22 cellular contexts compared by ENCODE assay signal in genomic region chr6:147909645-147910044, GRCh38.
DNase-seq lines count a peak whose midpoint lies in the region; ATAC-seq and TF ChIP-seq lines count a peak whose summit lies in the region.
"Had no signal": no experiment of that assay in that cellular context is flagged by ENCODE, and none has a peak within 500 bp of the region (broad histone marks: within the 10 kb centered on the region; RNA-seq: fewer than 3 reads in every experiment).

No MANE protein-coding gene starts in this region.

- H3K27ac Mint-ChIP-seq in nephron progenitor cell (peak overlapping the region; percentile 24), mesothelial cell of epicardium (no peak overlapping the region)
- H3K27ac Mint-ChIP-seq: CD8-positive, alpha-beta memory T cell; stimulated activated memory B cell treated with anti-CD40 and anti-IgM and Interleukin-4, amounts not matched to agents 10 μg/mL and 1 μg/mL and 100 μg/mL, for 72 hours had no signal

- H3K27me3 Mint-ChIP-seq in nephron progenitor cell (ENCODE audit: low read depth, poor library complexity) (peaks cover 6% of the 10 kb centered on the region), mesothelial cell of epicardium (ENCODE audit: low read depth) (no peaks in the 10 kb centered on the region)
- H3K27me3 Mint-ChIP-seq: CD8-positive, alpha-beta memory T cell; stimulated activated memory B cell treated with anti-CD40 and anti-IgM and Interleukin-4, amounts not matched to agents 10 μg/mL and 1 μg/mL and 100 μg/mL, for 72 hours had no signal

- no peaks in the 10 kb centered on the region for H3K9me3 ChIP-seq in left ventricle myocardium inferior (replicated peaks)
- H3K9me3 ChIP-seq: gastrocnemius medialis, Peyer's patch, right atrium auricular region, thoracic aorta had no signal

- H3K4me3 ChIP-seq in LNCaP clone FGC (ENCODE audit: low read depth, low read length) (no peak overlapping the region), choroid plexus epithelial cell (ENCODE audit: low read depth, low read length) (no peak overlapping the region), left ventricle myocardium inferior (no peak overlapping the region)
- H3K4me3 ChIP-seq: dorsolateral prefrontal cortex, gastrocnemius medialis, Peyer's patch, right atrium auricular region, thoracic aorta had no signal

- no peaks in the 10 kb centered on the region for H3K36me3 ChIP-seq in left ventricle myocardium inferior
- H3K36me3 ChIP-seq: gastrocnemius medialis, Peyer's patch, right atrium auricular region, thoracic aorta had no signal

- peaks cover 36% of the 10 kb centered on the region for H3K4me1 Mint-ChIP-seq in nephron progenitor cell
- peaks cover 2% of the 10 kb centered on the region for H3K4me1 Mint-ChIP-seq in mesothelial cell of epicardium
- H3K4me1 Mint-ChIP-seq: CD8-positive, alpha-beta memory T cell; stimulated activated memory B cell treated with anti-CD40 and anti-IgM and Interleukin-4, amounts not matched to agents 10 μg/mL and 1 μg/mL and 100 μg/mL, for 72 hours had no signal

- H3K27ac ChIP-seq in left ventricle myocardium inferior (replicated peaks) = no peak overlapping the region
- H3K27ac ChIP-seq: dorsolateral prefrontal cortex, epithelial cell of prostate, gastrocnemius medialis, Peyer's patch, right atrium auricular region, thoracic aorta had no signal

- H3K36me3 Mint-ChIP-seq in nephron progenitor cell (ENCODE audit: low read depth) (no peaks in the 10 kb centered on the region), mesothelial cell of epicardium (no peaks in the 10 kb centered on the region)
- H3K36me3 Mint-ChIP-seq: CD8-positive, alpha-beta memory T cell; stimulated activated memory B cell treated with anti-CD40 and anti-IgM and Interleukin-4, amounts not matched to agents 10 μg/mL and 1 μg/mL and 100 μg/mL, for 72 hours had no signal

- no peaks in the 10 kb centered on the region for H3K4me1 ChIP-seq in left ventricle myocardium inferior
- H3K4me1 ChIP-seq: gastrocnemius medialis, Peyer's patch, right atrium auricular region had no signal

- no peaks in the 10 kb centered on the region for H3K27me3 ChIP-seq in left ventricle myocardium inferior (ENCODE audit: low read depth)
- H3K27me3 ChIP-seq: dorsolateral prefrontal cortex, gastrocnemius medialis, Peyer's patch, right atrium auricular region had no signal

- intact Hi-C loops in left ventricle myocardium superior (cut with micrococcal nuclease) = no loop called here
- intact Hi-C loops in left ventricle myocardium inferior (cut with micrococcal nuclease) = no loop called here

- no peak for ATAC-seq in left ventricle myocardium superior
- ATAC-seq: gastrocnemius medialis; left cardiac atrium; stimulated activated memory B cell treated with anti-CD40 and anti-IgM and Interleukin-4, amounts not matched to agents 10 μg/mL and 1 μg/mL and 100 μg/mL, for 72 hours had no signal

- DNase-seq in EH (ENCODE audit: low read depth) (peak; percentile 61), LNCaP clone FGC (ENCODE audit: low read depth) (peak; percentile 15), choroid plexus epithelial cell (ENCODE audit: low read depth) (peak; percentile 23), nephron progenitor cell (no peak), left ventricle myocardium superior (no peak), left ventricle myocardium inferior (no peak), mesothelial cell of epicardium (ENCODE audit: low spot score in 2 of 2, unreplicated experiment in 2 of 2) (no peak)
- DNase-seq in activated T-cell treated with anti-CD3 and anti-CD28 coated beads, Interleukin-2, amount 50 U/mL, for 48 hours = no peak
- DNase-seq: activated CD4-positive, alpha-beta T cell treated with anti-CD3 and anti-CD28 coated beads for 4 hours; CD8-positive, alpha-beta memory T cell; dorsolateral prefrontal cortex; gastrocnemius medialis; H9; left cardiac atrium; NCI-H1694 treated with DMSO at 0.1 percent for 48 hours; NCI-H226; occipital lobe; Peyer's patch had no signal

- H3K4me3 Mint-ChIP-seq in nephron progenitor cell (no peak overlapping the region), mesothelial cell of epicardium (no peak overlapping the region)
- H3K4me3 Mint-ChIP-seq: CD8-positive, alpha-beta memory T cell; H9; stimulated activated memory B cell treated with anti-CD40 and anti-IgM and Interleukin-4, amounts not matched to agents 10 μg/mL and 1 μg/mL and 100 μg/mL, for 72 hours had no signal

- H3K9me3 Mint-ChIP-seq in nephron progenitor cell = no peaks in the 10 kb centered on the region
- no peaks in the 10 kb centered on the region for H3K9me3 Mint-ChIP-seq in mesothelial cell of epicardium
- H3K9me3 Mint-ChIP-seq: H9; stimulated activated memory B cell treated with anti-CD40 and anti-IgM and Interleukin-4, amounts not matched to agents 10 μg/mL and 1 μg/mL and 100 μg/mL, for 72 hours had no signal

- TF ChIP-seq CTCF in LNCaP clone FGC (IDR thresholded peaks at IDR 0.05; ENCODE audit: control insufficient read depth, extremely low read depth, insufficient read depth) (no peak), choroid plexus epithelial cell (conservative IDR thresholded peaks at IDR 0.05; ENCODE audit: low read depth, low read length) (no peak), nephron progenitor cell (IDR thresholded peaks at IDR 0.05) (no peak), left ventricle myocardium inferior (IDR thresholded peaks at IDR 0.05; ENCODE audit: borderline replicate concordance) (no peak), mesothelial cell of epicardium (IDR thresholded peaks at IDR 0.05; ENCODE audit: unreplicated experiment) (no peak)

Comparison
In these comparisons a context has a peak if more than half of its experiments do, and no peak if none do; other contexts are left out.
1. DNase-seq: peak in EH (single experiment), LNCaP clone FGC (single experiment) and choroid plexus epithelial cell (single experiment); none in nephron progenitor cell (single experiment), left ventricle myocardium superior (single experiment), activated T-cell treated with anti-CD3 and anti-CD28 coated beads, Interleukin-2, amount 50 U/mL, for 48 hours (0 of 2), left ventricle myocardium inferior (single experiment) and mesothelial cell of epicardium (0 of 2).